In the genomic region with DNA sequence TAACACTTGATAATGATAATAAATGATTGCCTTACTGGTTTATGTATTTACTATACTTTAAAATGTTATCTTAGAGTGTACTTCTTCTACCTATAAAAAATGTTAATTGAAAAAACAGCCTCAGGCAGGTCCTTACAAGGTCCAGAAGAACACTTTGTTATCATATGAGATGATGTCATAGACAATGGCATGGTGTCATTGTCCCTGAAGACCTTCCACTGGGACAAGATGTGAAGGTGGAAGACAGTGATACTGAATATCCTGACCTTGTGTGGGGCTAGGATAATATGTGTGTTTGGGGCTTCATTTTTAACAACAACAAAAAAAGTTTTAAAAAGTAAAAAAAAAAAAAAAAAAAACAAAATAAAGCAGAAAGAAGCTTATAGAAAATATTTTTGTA, we compare ENCODE assay signal across 38 cellular contexts.
"Had no signal": no experiment of that assay in that cellular context is flagged by ENCODE, and none has a peak within 500 bp of the region (broad histone marks: within the 10 kb centered on the region; RNA-seq: fewer than 3 reads in every experiment).

No MANE protein-coding gene starts in this region.

- H3K9me3 Mint-ChIP-seq: activated CD4-positive, alpha-beta memory T cell treated with anti-CD3 and anti-CD28 coated beads, Interleukin-2, amount 10 ng/mL, durations not matched to agents 7 days and 5 days; activated CD4-positive, alpha-beta T cell treated with anti-CD3 and anti-CD28 coated beads, Interleukin-2, amount 10 ng/mL, durations not matched to agents 7 days and 5 days; activated naive CD8-positive, alpha-beta T cell treated with anti-CD3 and anti-CD28 coated beads for 36 hours; activated T-cell treated with anti-CD3 and anti-CD28 coated beads, Interleukin-2, amount 50 U/mL, for 24 hours; central memory CD8-positive, alpha-beta T cell; T-helper 1 cell treated with Interleukin-12 subunit alpha and Interleukin-12 subunit beta and Interleukin-4 antibody, amounts not matched to agents 30 μg/mL and 1 μg/mL, for 36 hours; T-helper 2 cell treated with Interferon-gamma antibody and Interleukin-4, amounts not matched to agents 5 μg/mL and 100 μg/mL, for 36 hours had no signal

- DNase-seq: activated CD4-positive, alpha-beta memory T cell treated with anti-CD3 and anti-CD28 coated beads, Interleukin-2, amount 10 ng/mL, durations not matched to agents 7 days and 5 days; activated CD4-positive, alpha-beta T cell treated with anti-CD3 and anti-CD28 coated beads for 1 hour; activated CD4-positive, alpha-beta T cell treated with anti-CD3 and anti-CD28 coated beads for 36 hours; activated CD4-positive, alpha-beta T cell treated with anti-CD3 and anti-CD28 coated beads for 48 hours; activated CD4-positive, alpha-beta T cell treated with anti-CD3 and anti-CD28 coated beads, Interleukin-2, amount 10 ng/mL, durations not matched to agents 7 days and 5 days; activated CD4-positive, alpha-beta T cell treated with anti-CD3 and anti-CD28 coated beads, Interleukin-2, amount 50 U/mL, for 48 hours; activated CD4-positive, CD25-positive, alpha-beta regulatory T cell; activated CD8-positive, alpha-beta memory T cell treated with anti-CD3 and anti-CD28 coated beads for 24 hours; activated CD8-positive, alpha-beta memory T cell treated with anti-CD3 and anti-CD28 coated beads, Interleukin-2, amount 10 ng/mL, durations not matched to agents 7 days and 5 days; activated CD8-positive, alpha-beta memory T cell treated with anti-CD3 and anti-CD28 coated beads, Interleukin-2, amount 50 U/mL, for 48 hours; activated CD8-positive, alpha-beta T cell treated with anti-CD3 and anti-CD28 coated beads, Interleukin-2, amount 10 ng/mL, durations not matched to agents 7 days and 5 days; activated effector memory CD4-positive, alpha-beta T cell treated with anti-CD3 and anti-CD28 coated beads, Interleukin-2, amount 50 U/mL, for 16 hours; activated gamma-delta T cell treated with Interleukin-2 at 50 U/mL for 16 hours; activated naive CD4-positive, alpha-beta T cell; activated naive CD4-positive, alpha-beta T cell treated with anti-CD3 and anti-CD28 coated beads for 36 hours; activated naive CD4-positive, alpha-beta T cell treated with anti-CD3 and anti-CD28 coated beads, Interleukin-2, amount 50 U/mL, for 16 hours; activated naive CD8-positive, alpha-beta T cell treated with anti-CD3 and anti-CD28 coated beads for 36 hours; activated T-cell treated with anti-CD3 and anti-CD28 coated beads, Interleukin-2, amount 50 U/mL, for 24 hours; activated T-cell treated with anti-CD3 and anti-CD28 coated beads, Interleukin-2, amount 50 U/mL, for 48 hours; adrenal gland; amygdala; anterior cingulate cortex; caudate nucleus; cerebellar nuclear complex; T-helper 1 cell; T-helper 2 cell; T-helper 9 cell; WERI-Rb-1 had no signal

- H3K36me3 Mint-ChIP-seq: activated CD8-positive, alpha-beta memory T cell treated with anti-CD3 and anti-CD28 coated beads, Interleukin-2, amount 10 ng/mL, durations not matched to agents 7 days and 5 days; activated naive CD4-positive, alpha-beta T cell treated with anti-CD3 and anti-CD28 coated beads, Interleukin-2, amount 50 U/mL, for 72 hours; activated naive CD8-positive, alpha-beta T cell treated with anti-CD3 and anti-CD28 coated beads for 36 hours; brain; WTC11 had no signal

- H3K4me1 ChIP-seq: adrenal gland, ascending aorta had no signal

- H3K27ac Mint-ChIP-seq: activated CD4-positive, alpha-beta memory T cell treated with anti-CD3 and anti-CD28 coated beads, Interleukin-2, amount 10 ng/mL, durations not matched to agents 7 days and 5 days; activated CD4-positive, alpha-beta T cell treated with anti-CD3 and anti-CD28 coated beads for 36 hours; activated CD4-positive, alpha-beta T cell treated with anti-CD3 and anti-CD28 coated beads, Interleukin-2, amount 10 ng/mL, durations not matched to agents 7 days and 5 days; activated CD8-positive, alpha-beta memory T cell treated with anti-CD3 and anti-CD28 coated beads, Interleukin-2, amount 10 ng/mL, durations not matched to agents 7 days and 5 days; activated CD8-positive, alpha-beta T cell treated with anti-CD3 and anti-CD28 coated beads, Interleukin-2, amount 10 ng/mL, durations not matched to agents 7 days and 5 days; activated naive CD4-positive, alpha-beta T cell treated with anti-CD3 and anti-CD28 coated beads for 36 hours; activated naive CD4-positive, alpha-beta T cell treated with anti-CD3 and anti-CD28 coated beads, Interleukin-2, amount 50 U/mL, for 72 hours; activated naive CD8-positive, alpha-beta T cell treated with anti-CD3 and anti-CD28 coated beads for 36 hours; activated T-cell treated with anti-CD3 and anti-CD28 coated beads, Interleukin-2, amount 50 U/mL, for 24 hours; brain; T-helper 1 cell treated with Interleukin-12 subunit alpha and Interleukin-12 subunit beta and Interleukin-4 antibody, amounts not matched to agents 30 μg/mL and 1 μg/mL, for 36 hours; T-helper 2 cell treated with Interferon-gamma antibody and Interleukin-4, amounts not matched to agents 5 μg/mL and 100 μg/mL, for 36 hours; WTC11 had no signal

- ATAC-seq: activated CD4-positive, alpha-beta T cell treated with anti-CD3 and anti-CD28 coated beads for 36 hours; activated CD4-positive, CD25-positive, alpha-beta regulatory T cell treated with anti-CD3 and anti-CD28 coated beads, Interleukin-2, amount 50 U/mL, for 24 hours; activated CD8-positive, alpha-beta memory T cell treated with anti-CD3 and anti-CD28 coated beads, Interleukin-2, amount 10 ng/mL, durations not matched to agents 7 days and 5 days; activated CD8-positive, alpha-beta T cell treated with anti-CD3 and anti-CD28 coated beads, Interleukin-2, amount 10 ng/mL, durations not matched to agents 7 days and 5 days; activated naive CD4-positive, alpha-beta T cell treated with anti-CD3 and anti-CD28 coated beads, Interleukin-2, amount 50 U/mL, for 72 hours; WTC11 had no signal

- H3K9me3 ChIP-seq: adrenal gland, ascending aorta had no signal

- H3K4me3 Mint-ChIP-seq: activated CD4-positive, alpha-beta memory T cell treated with anti-CD3 and anti-CD28 coated beads, Interleukin-2, amount 10 ng/mL, durations not matched to agents 7 days and 5 days; activated CD4-positive, alpha-beta T cell treated with anti-CD3 and anti-CD28 coated beads for 36 hours; activated CD4-positive, alpha-beta T cell treated with anti-CD3 and anti-CD28 coated beads, Interleukin-2, amount 10 ng/mL, durations not matched to agents 7 days and 5 days; activated CD8-positive, alpha-beta memory T cell treated with anti-CD3 and anti-CD28 coated beads, Interleukin-2, amount 10 ng/mL, durations not matched to agents 7 days and 5 days; activated CD8-positive, alpha-beta T cell treated with anti-CD3 and anti-CD28 coated beads, Interleukin-2, amount 10 ng/mL, durations not matched to agents 7 days and 5 days; activated naive CD4-positive, alpha-beta T cell treated with anti-CD3 and anti-CD28 coated beads for 36 hours; activated naive CD8-positive, alpha-beta T cell treated with anti-CD3 and anti-CD28 coated beads for 36 hours; activated T-cell treated with anti-CD3 and anti-CD28 coated beads, Interleukin-2, amount 50 U/mL, for 24 hours; brain; central memory CD8-positive, alpha-beta T cell; T-helper 1 cell treated with Interleukin-12 subunit alpha and Interleukin-12 subunit beta and Interleukin-4 antibody, amounts not matched to agents 30 μg/mL and 1 μg/mL, for 36 hours; T-helper 2 cell treated with Interferon-gamma antibody and Interleukin-4, amounts not matched to agents 5 μg/mL and 100 μg/mL, for 36 hours; WTC11 had no signal

- H3K4me3 ChIP-seq: adrenal gland, ascending aorta, cardiac muscle cell had no signal

- H3K27me3 Mint-ChIP-seq: activated CD4-positive, alpha-beta memory T cell treated with anti-CD3 and anti-CD28 coated beads, Interleukin-2, amount 10 ng/mL, durations not matched to agents 7 days and 5 days; activated CD4-positive, alpha-beta T cell treated with anti-CD3 and anti-CD28 coated beads for 36 hours; activated CD4-positive, alpha-beta T cell treated with anti-CD3 and anti-CD28 coated beads, Interleukin-2, amount 10 ng/mL, durations not matched to agents 7 days and 5 days; activated CD8-positive, alpha-beta memory T cell treated with anti-CD3 and anti-CD28 coated beads, Interleukin-2, amount 10 ng/mL, durations not matched to agents 7 days and 5 days; activated naive CD8-positive, alpha-beta T cell treated with anti-CD3 and anti-CD28 coated beads for 36 hours; activated T-cell treated with anti-CD3 and anti-CD28 coated beads, Interleukin-2, amount 50 U/mL, for 24 hours; central memory CD8-positive, alpha-beta T cell had no signal

- FAIRE-seq: bronchial epithelial cell had no signal

- H3K36me3 ChIP-seq: adrenal gland, ascending aorta, cardiac muscle cell, WERI-Rb-1 had no signal

- H3K27ac ChIP-seq: adrenal gland, ascending aorta, cardiac muscle cell, WERI-Rb-1 had no signal

- H3K4me1 Mint-ChIP-seq: activated CD4-positive, alpha-beta memory T cell treated with anti-CD3 and anti-CD28 coated beads, Interleukin-2, amount 10 ng/mL, durations not matched to agents 7 days and 5 days; activated CD4-positive, alpha-beta T cell treated with anti-CD3 and anti-CD28 coated beads for 36 hours; activated CD4-positive, alpha-beta T cell treated with anti-CD3 and anti-CD28 coated beads, Interleukin-2, amount 10 ng/mL, durations not matched to agents 7 days and 5 days; activated CD8-positive, alpha-beta memory T cell treated with anti-CD3 and anti-CD28 coated beads, Interleukin-2, amount 10 ng/mL, durations not matched to agents 7 days and 5 days; activated naive CD8-positive, alpha-beta T cell treated with anti-CD3 and anti-CD28 coated beads for 36 hours; central memory CD8-positive, alpha-beta T cell had no signal
